1 cellular context compared by ENCODE assay signal in the genomic region with DNA sequence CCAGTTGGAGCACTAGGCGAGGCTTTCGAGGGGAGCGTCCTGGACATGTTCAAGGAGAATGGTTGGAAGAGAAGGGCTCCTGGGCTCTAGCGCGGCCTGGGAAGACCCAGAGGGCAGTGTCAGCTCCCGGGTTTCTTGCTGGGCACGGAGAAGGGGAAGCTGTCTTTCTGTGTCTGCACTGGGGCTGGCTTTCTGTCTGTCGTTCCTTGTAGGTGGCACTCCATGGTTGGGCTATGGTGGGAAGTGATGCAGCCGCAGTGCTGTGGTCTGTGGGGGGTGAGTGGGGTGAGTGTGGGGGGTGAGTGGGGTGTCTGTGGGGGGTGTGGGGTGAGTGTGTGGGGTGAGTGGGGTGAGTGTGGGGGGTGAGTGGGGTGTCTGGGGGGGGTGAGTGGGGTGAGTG.
TF ChIP-seq lines count a peak whose summit lies in the region.

No MANE protein-coding gene starts in this region.

TF ChIP-seq in GM23338, 12 proteins besides CTCF, POLR2A, EP300 and RAD21 (continued from another document):
- TF ChIP-seq, protein P1, sequence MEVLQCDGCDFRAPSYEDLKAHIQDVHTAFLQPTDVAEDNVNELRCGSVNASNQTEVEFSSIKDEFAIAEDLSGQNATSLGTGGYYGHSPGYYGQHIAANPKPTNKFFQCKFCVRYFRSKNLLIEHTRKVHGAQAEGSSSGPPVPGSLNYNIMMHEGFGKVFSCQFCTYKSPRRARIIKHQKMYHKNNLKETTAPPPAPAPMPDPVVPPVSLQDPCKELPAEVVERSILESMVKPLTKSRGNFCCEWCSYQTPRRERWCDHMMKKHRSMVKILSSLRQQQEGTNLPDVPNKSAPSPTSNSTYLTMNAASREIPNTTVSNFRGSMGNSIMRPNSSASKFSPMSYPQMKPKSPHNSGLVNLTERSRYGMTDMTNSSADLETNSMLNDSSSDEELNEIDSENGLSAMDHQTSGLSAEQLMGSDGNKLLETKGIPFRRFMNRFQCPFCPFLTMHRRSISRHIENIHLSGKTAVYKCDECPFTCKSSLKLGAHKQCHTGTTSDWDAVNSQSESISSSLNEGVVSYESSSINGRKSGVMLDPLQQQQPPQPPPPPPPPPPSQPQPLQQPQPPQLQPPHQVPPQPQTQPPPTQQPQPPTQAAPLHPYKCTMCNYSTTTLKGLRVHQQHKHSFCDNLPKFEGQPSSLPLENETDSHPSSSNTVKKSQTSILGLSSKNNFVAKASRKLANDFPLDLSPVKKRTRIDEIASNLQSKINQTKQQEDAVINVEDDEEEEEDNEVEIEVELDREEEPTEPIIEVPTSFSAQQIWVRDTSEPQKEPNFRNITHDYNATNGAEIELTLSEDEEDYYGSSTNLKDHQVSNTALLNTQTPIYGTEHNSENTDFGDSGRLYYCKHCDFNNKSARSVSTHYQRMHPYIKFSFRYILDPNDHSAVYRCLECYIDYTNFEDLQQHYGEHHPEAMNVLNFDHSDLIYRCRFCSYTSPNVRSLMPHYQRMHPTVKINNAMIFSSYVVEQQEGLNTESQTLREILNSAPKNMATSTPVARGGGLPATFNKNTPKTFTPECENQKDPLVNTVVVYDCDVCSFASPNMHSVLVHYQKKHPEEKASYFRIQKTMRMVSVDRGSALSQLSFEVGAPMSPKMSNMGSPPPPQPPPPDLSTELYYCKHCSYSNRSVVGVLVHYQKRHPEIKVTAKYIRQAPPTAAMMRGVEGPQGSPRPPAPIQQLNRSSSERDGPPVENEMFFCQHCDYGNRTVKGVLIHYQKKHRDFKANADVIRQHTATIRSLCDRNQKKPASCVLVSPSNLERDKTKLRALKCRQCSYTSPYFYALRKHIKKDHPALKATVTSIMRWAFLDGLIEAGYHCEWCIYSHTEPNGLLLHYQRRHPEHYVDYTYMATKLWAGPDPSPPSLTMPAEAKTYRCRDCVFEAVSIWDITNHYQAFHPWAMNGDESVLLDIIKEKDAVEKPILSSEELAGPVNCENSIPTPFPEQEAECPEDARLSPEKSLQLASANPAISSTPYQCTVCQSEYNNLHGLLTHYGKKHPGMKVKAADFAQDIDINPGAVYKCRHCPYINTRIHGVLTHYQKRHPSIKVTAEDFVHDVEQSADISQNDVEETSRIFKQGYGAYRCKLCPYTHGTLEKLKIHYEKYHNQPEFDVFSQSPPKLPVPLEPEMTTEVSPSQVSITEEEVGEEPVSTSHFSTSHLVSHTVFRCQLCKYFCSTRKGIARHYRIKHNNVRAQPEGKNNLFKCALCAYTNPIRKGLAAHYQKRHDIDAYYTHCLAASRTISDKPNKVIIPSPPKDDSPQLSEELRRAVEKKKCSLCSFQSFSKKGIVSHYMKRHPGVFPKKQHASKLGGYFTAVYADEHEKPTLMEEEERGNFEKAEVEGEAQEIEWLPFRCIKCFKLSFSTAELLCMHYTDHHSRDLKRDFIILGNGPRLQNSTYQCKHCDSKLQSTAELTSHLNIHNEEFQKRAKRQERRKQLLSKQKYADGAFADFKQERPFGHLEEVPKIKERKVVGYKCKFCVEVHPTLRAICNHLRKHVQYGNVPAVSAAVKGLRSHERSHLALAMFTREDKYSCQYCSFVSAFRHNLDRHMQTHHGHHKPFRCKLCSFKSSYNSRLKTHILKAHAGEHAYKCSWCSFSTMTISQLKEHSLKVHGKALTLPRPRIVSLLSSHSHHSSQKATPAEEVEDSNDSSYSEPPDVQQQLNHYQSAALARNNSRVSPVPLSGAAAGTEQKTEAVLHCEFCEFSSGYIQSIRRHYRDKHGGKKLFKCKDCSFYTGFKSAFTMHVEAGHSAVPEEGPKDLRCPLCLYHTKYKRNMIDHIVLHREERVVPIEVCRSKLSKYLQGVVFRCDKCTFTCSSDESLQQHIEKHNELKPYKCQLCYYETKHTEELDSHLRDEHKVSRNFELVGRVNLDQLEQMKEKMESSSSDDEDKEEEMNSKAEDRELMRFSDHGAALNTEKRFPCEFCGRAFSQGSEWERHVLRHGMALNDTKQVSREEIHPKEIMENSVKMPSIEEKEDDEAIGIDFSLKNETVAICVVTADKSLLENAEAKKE (CRISPR knock-in tag; IDR thresholded peaks at IDR 0.05) = no peak
- no peak for TF ChIP-seq CREB1 (CRISPR knock-in tag; IDR thresholded peaks at IDR 0.05; ENCODE audit: low read depth)
- TF ChIP-seq POLR2AphosphoS5 (IDR thresholded peaks at IDR 0.05; ENCODE audit: low read depth) = no peak
- TF ChIP-seq, protein P2, sequence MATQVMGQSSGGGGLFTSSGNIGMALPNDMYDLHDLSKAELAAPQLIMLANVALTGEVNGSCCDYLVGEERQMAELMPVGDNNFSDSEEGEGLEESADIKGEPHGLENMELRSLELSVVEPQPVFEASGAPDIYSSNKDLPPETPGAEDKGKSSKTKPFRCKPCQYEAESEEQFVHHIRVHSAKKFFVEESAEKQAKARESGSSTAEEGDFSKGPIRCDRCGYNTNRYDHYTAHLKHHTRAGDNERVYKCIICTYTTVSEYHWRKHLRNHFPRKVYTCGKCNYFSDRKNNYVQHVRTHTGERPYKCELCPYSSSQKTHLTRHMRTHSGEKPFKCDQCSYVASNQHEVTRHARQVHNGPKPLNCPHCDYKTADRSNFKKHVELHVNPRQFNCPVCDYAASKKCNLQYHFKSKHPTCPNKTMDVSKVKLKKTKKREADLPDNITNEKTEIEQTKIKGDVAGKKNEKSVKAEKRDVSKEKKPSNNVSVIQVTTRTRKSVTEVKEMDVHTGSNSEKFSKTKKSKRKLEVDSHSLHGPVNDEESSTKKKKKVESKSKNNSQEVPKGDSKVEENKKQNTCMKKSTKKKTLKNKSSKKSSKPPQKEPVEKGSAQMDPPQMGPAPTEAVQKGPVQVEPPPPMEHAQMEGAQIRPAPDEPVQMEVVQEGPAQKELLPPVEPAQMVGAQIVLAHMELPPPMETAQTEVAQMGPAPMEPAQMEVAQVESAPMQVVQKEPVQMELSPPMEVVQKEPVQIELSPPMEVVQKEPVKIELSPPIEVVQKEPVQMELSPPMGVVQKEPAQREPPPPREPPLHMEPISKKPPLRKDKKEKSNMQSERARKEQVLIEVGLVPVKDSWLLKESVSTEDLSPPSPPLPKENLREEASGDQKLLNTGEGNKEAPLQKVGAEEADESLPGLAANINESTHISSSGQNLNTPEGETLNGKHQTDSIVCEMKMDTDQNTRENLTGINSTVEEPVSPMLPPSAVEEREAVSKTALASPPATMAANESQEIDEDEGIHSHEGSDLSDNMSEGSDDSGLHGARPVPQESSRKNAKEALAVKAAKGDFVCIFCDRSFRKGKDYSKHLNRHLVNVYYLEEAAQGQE (IDR thresholded peaks at IDR 0.05; ENCODE audit: unreplicated experiment) = no peak
- no peak for TF ChIP-seq EZH2 (IDR thresholded peaks at IDR 0.05; ENCODE audit: low read depth, unreplicated experiment)
- TF ChIP-seq, protein P3, sequence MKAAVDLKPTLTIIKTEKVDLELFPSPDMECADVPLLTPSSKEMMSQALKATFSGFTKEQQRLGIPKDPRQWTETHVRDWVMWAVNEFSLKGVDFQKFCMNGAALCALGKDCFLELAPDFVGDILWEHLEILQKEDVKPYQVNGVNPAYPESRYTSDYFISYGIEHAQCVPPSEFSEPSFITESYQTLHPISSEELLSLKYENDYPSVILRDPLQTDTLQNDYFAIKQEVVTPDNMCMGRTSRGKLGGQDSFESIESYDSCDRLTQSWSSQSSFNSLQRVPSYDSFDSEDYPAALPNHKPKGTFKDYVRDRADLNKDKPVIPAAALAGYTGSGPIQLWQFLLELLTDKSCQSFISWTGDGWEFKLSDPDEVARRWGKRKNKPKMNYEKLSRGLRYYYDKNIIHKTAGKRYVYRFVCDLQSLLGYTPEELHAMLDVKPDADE (IDR thresholded peaks at IDR 0.05) = no peak
- no peak for TF ChIP-seq ZNF114 (CRISPR knock-in tag; IDR thresholded peaks at IDR 0.05)
- no peak for TF ChIP-seq NANOG (IDR thresholded peaks at IDR 0.05; ENCODE audit: borderline replicate concordance)
- TF ChIP-seq EZH2phosphoT487 (IDR thresholded peaks at IDR 0.05; ENCODE audit: unreplicated experiment) = no peak
- TF ChIP-seq JUNB (IDR thresholded peaks at IDR 0.05; ENCODE audit: unreplicated experiment) = no peak
- TF ChIP-seq ZNF331 (CRISPR knock-in tag; IDR thresholded peaks at IDR 0.05; ENCODE audit: low read depth) = no peak
